ENCODE assay signal across 8 cellular contexts in genomic region chr3:44476181-44476599, GRCh38. TPM values are rescaled to one million over a fixed set of nuclear protein-coding genes. Genes with fewer than 3 reads are reported as not detected.
DNase-seq lines count a peak whose midpoint lies in the region; ATAC-seq and TF ChIP-seq lines count a peak whose summit lies in the region.

No MANE protein-coding gene starts in this region.

- no peak overlapping the region for H3K27ac ChIP-seq in MM.1S (ENCODE audit: low read length)

- peak overlapping the region; percentile 90 for H3K4me3 Mint-ChIP-seq in Calu3 (ENCODE audit: low read depth, unreplicated experiment)
- H3K4me3 Mint-ChIP-seq in naive thymus-derived CD8-positive, alpha-beta T cell: peak overlapping the region; percentile 86 to 94 (median 92)

- CTCF ChIA-PET in Calu3 (lab: Charles Lee): interaction anchor here (0.7 kb wide), 1 partner anchor 173 kb away, joined by 3 read pairs; the partner anchor contains the start of gene ZNF35

- peaks cover 43% of the 10 kb centered on the region for H3K79me2 ChIP-seq in MM.1S (ENCODE audit: low read length)

- H3K9me3 ChIP-seq in MM.1S (replicated peaks; ENCODE audit: insufficient read depth, low read length): no peaks in the 10 kb centered on the region

- peak overlapping the region; percentile 10 for H3K27ac Mint-ChIP-seq in Calu3 (ENCODE audit: unreplicated experiment)
- peak overlapping the region; percentile 49 to 94 (median 82) for H3K27ac Mint-ChIP-seq in naive thymus-derived CD8-positive, alpha-beta T cell

- no peak overlapping the region for H2AFZ ChIP-seq in MM.1S (ENCODE audit: low read length)

- peaks cover 17% of the 10 kb centered on the region for H3K36me3 Mint-ChIP-seq in Calu3 (ENCODE audit: insufficient read depth, unreplicated experiment)
- H3K36me3 Mint-ChIP-seq in naive thymus-derived CD8-positive, alpha-beta T cell: peaks cover 0 to 11% (median under 1%) of the 10 kb centered on the region in 3 donors

- H4K20me1 ChIP-seq in MM.1S (ENCODE audit: insufficient read depth, low read length): no peaks in the 10 kb centered on the region

- peak in 1 of 2 donors; percentile 13 for ATAC-seq in naive thymus-derived CD8-positive, alpha-beta T cell
- no peak for ATAC-seq in HG02571 (IDR thresholded peaks at IDR 0.05; ENCODE audit: unreplicated experiment)
- no peak for ATAC-seq in HG03521 (IDR thresholded peaks at IDR 0.05; ENCODE audit: unreplicated experiment)

- peaks cover 8% of the 10 kb centered on the region for H3K4me1 Mint-ChIP-seq in Calu3 (ENCODE audit: low read depth, unreplicated experiment)
- H3K4me1 Mint-ChIP-seq in naive thymus-derived CD8-positive, alpha-beta T cell: peaks cover 25 to 55% (median 50%) of the 10 kb centered on the region in 4 donors

- H3F3A ChIP-seq in MM.1S (ENCODE audit: insufficient read depth, low read length): no peaks in the 10 kb centered on the region

- H3K4me3 ChIP-seq in MM.1S (ENCODE audit: low read length) (peak overlapping the region; percentile 62), choroid plexus epithelial cell (ENCODE audit: low read depth, low read length) (peak overlapping the region; percentile 64)

- H3K4me2 ChIP-seq in MM.1S (ENCODE audit: low read depth, low read length): peak overlapping the region; percentile 87

- peak overlapping the region; percentile 38; the same call in 1 of the 2 replicates for H3K9ac ChIP-seq in MM.1S (ENCODE audit: low read length)

- POLR2A ChIA-PET in naive thymus-derived CD8-positive, alpha-beta T cell (lab: Charles Lee): interaction anchor here (0.8 to 1.0 kb wide), 2 partner anchors 34 to 138 kb away, joined by 3 to 7 read pairs; partner anchors contain the start of gene TCAIM

- no peaks in the 10 kb centered on the region for H3K36me3 ChIP-seq in MM.1S (replicated peaks; ENCODE audit: insufficient read depth, low read length)

- no peaks in the 10 kb centered on the region for H3K27me3 ChIP-seq in MM.1S (replicated peaks; ENCODE audit: insufficient read depth, low read length)

- TF ChIP-seq CTCF in Calu3 (IDR thresholded peaks at IDR 0.05; ENCODE audit: unreplicated experiment) (no peak), MM.1S (IDR thresholded peaks at IDR 0.05; ENCODE audit: low read length) (no peak), choroid plexus epithelial cell (conservative IDR thresholded peaks at IDR 0.05; ENCODE audit: low read depth, low read length) (peak; percentile 25)

- H3K9me3 Mint-ChIP-seq in Calu3 (ENCODE audit: low read depth, unreplicated experiment): no peaks in the 10 kb centered on the region
- H3K9me3 Mint-ChIP-seq in naive thymus-derived CD8-positive, alpha-beta T cell: no peaks in the 10 kb centered on the region

- H3K4me1 ChIP-seq in MM.1S (ENCODE audit: low read length): no peaks in the 10 kb centered on the region

- no peaks in the 10 kb centered on the region for H3K27me3 Mint-ChIP-seq in Calu3 (ENCODE audit: unreplicated experiment)
- no peaks in the 10 kb centered on the region for H3K27me3 Mint-ChIP-seq in naive thymus-derived CD8-positive, alpha-beta T cell

- intact Hi-C loops in Calu3 (cut with micrococcal nuclease; ENCODE audit: unreplicated experiment): no loop called here

- TSS peak; percentile 55 for BruUV-seq in Calu3 (replicated peaks; lab: Mats Ljungman, UMichigan)

- DNase-seq in Calu3 (no peak), MM.1S (no peak), choroid plexus epithelial cell (ENCODE audit: low read depth) (peak; percentile 68), NCI-H1048 (lab: John Stamatoyannopoulos, UW) (no peak), HT-29 (ENCODE audit: low spot score) (no peak)
- DNase-seq in naive thymus-derived CD8-positive, alpha-beta T cell: peak in 3 of 10 donors; percentile 20 to 30 (median 24)

- no peaks in the 10 kb centered on the region for H3K9me2 ChIP-seq in MM.1S (replicated peaks; ENCODE audit: insufficient read depth, low read length)

RNA-seq across cellular contexts. Expression of gene ZNF445, which starts 1.3 kb away (rescaled TPM):
- total RNA-seq in Calu3 (2022): 17.3 and 18.8 TPM in 2 replicates
- total RNA-seq in naive thymus-derived CD8-positive, alpha-beta T cell: 10 to 100 TPM; 31.1 to 32.2 TPM
- polyA plus RNA-seq in naive thymus-derived CD8-positive, alpha-beta T cell: 1 to 10 TPM; 2.8 to 3.3 (median 3.0) TPM
- 2.1 and 2.7 TPM in 2 replicates for total RNA-seq in HT-29 (2014; rRNA removed; shearing (Covaris generic))
